Comparison of ENCODE assay signal across 14 cellular contexts in genomic region chr2:165815742-165816141, GRCh38. TPM values are rescaled to one million over a fixed set of nuclear protein-coding genes. Genes with fewer than 3 reads are reported as not detected.
A peak's percentile ranks its signal among the peaks of the same experiment; 100 is the strongest.
DNase-seq lines count a peak whose midpoint lies in the region; ATAC-seq and TF ChIP-seq lines count a peak whose summit lies in the region.
"Had no signal": no experiment of that assay in that cellular context is flagged by ENCODE, and none has a peak within 500 bp of the region (broad histone marks: within the 10 kb centered on the region; RNA-seq: fewer than 3 reads in every experiment).

No MANE protein-coding gene starts in this region.

- no peaks in the 10 kb centered on the region for H3K4me1 Mint-ChIP-seq in CD4-positive, alpha-beta memory T cell
- H3K4me1 Mint-ChIP-seq: activated naive CD4-positive, alpha-beta T cell treated with anti-CD3 and anti-CD28 coated beads, Interleukin-2, amount 50 U/mL, for 24 hours had no signal

- H3K27ac Mint-ChIP-seq in CD4-positive, alpha-beta memory T cell = no peak overlapping the region
- H3K27ac Mint-ChIP-seq: activated naive CD4-positive, alpha-beta T cell treated with anti-CD3 and anti-CD28 coated beads, Interleukin-2, amount 50 U/mL, for 24 hours; CD4-positive, alpha-beta T cell had no signal

- H3K4me1 ChIP-seq in CD4-positive, alpha-beta memory T cell (ENCODE audit: insufficient read depth, low read length) = no peaks in the 10 kb centered on the region
- H3K4me1 ChIP-seq: gastrocnemius medialis had no signal

- peaks cover 0 to 2% (median 0%) of the 10 kb centered on the region in 8 donors for H3K9me3 Mint-ChIP-seq in CD4-positive, alpha-beta memory T cell
- H3K9me3 Mint-ChIP-seq: activated naive CD4-positive, alpha-beta T cell treated with anti-CD3 and anti-CD28 coated beads, Interleukin-2, amount 50 U/mL, for 24 hours; CD4-positive, alpha-beta T cell had no signal

- no peak for TF ChIP-seq POLR2A in erythroblast (IDR thresholded peaks at IDR 0.05; ENCODE audit: low read length)

- intact Hi-C loops in CD4-positive, alpha-beta memory T cell (cut with micrococcal nuclease) = no loop called here

- H3K27me3 Mint-ChIP-seq in CD4-positive, alpha-beta memory T cell = no peaks in the 10 kb centered on the region
- H3K27me3 Mint-ChIP-seq: activated naive CD4-positive, alpha-beta T cell treated with anti-CD3 and anti-CD28 coated beads, Interleukin-2, amount 50 U/mL, for 24 hours; CD4-positive, alpha-beta T cell had no signal

- no peak for TF ChIP-seq CTCF in WERI-Rb-1 (IDR thresholded peaks at IDR 0.05; ENCODE audit: low read depth, low read length)

- H3K36me3 Mint-ChIP-seq in CD4-positive, alpha-beta memory T cell = peaks cover 0 to 6% of the 10 kb centered on the region in 2 donors

- no peaks in the 10 kb centered on the region for H3K36me3 ChIP-seq in WERI-Rb-1
- H3K36me3 ChIP-seq in CD4-positive, alpha-beta memory T cell (ENCODE audit: insufficient read depth, low read length) = no peaks in the 10 kb centered on the region
- H3K36me3 ChIP-seq: gastrocnemius medialis had no signal

- peak; percentile 65 for ATAC-seq in GM18858 (IDR thresholded peaks at IDR 0.05; ENCODE audit: unreplicated experiment)
- peak; percentile 63 for ATAC-seq in GM21528 (IDR thresholded peaks at IDR 0.05; ENCODE audit: low FRiP score, unreplicated experiment)
- ATAC-seq in HG03159 (IDR thresholded peaks at IDR 0.05; ENCODE audit: unreplicated experiment) = peak; percentile 78
- ATAC-seq: gastrocnemius medialis, left ventricle myocardium superior had no signal

- POLR2A ChIA-PET in CD4-positive, alpha-beta memory T cell (lab: Charles Lee; ENCODE audit: partially characterized antibody) = no interaction called here

- H3K4me3 Mint-ChIP-seq in CD4-positive, alpha-beta memory T cell = no peak overlapping the region
- H3K4me3 Mint-ChIP-seq: activated naive CD4-positive, alpha-beta T cell treated with anti-CD3 and anti-CD28 coated beads, Interleukin-2, amount 50 U/mL, for 24 hours; CD4-positive, alpha-beta T cell had no signal

- CTCF ChIA-PET in CD4-positive, alpha-beta memory T cell (lab: Charles Lee; ENCODE audit: partially characterized antibody) = no interaction called here

- no peaks in the 10 kb centered on the region for H3K9me3 ChIP-seq in WERI-Rb-1 (ENCODE audit: severe bottlenecking)
- H3K9me3 ChIP-seq in CD4-positive, alpha-beta memory T cell (ENCODE audit: control insufficient read depth in 1 of 2, low read length in 2 of 2) = no peaks in the 10 kb centered on the region
- H3K9me3 ChIP-seq: gastrocnemius medialis had no signal

- DNase-seq in OCI-M1 (lab: John Stamatoyannopoulos, UW) (peak; percentile 13), WERI-Rb-1 (no peak), GDM1 (lab: John Stamatoyannopoulos, UW) (no peak), erythroblast (lab: John Stamatoyannopoulos, UW) (no peak)
- DNase-seq in CD4-positive, alpha-beta memory T cell = no peak
- DNase-seq: activated CD4-positive, alpha-beta T cell treated with anti-CD3 and anti-CD28 coated beads, Interleukin-2, amount 50 U/mL, for 1 hour; CD4-positive, alpha-beta T cell; gastrocnemius medialis; left ventricle myocardium superior; NCI-H1436 treated with DMSO at 0.1 percent for 48 hours had no signal

- H3K27ac ChIP-seq in WERI-Rb-1 = no peak overlapping the region
- H3K27ac ChIP-seq in CD4-positive, alpha-beta memory T cell (ENCODE audit: low read depth, low read length) = no peak overlapping the region
- H3K27ac ChIP-seq: gastrocnemius medialis had no signal

- H3K27me3 ChIP-seq in WERI-Rb-1 (ENCODE audit: insufficient read depth, low read depth, severe bottlenecking) = no peaks in the 10 kb centered on the region
- H3K27me3 ChIP-seq in CD4-positive, alpha-beta memory T cell (ENCODE audit: insufficient read depth, low read length) = no peaks in the 10 kb centered on the region
- H3K27me3 ChIP-seq: gastrocnemius medialis had no signal

- no peak overlapping the region for H3K4me3 ChIP-seq in WERI-Rb-1 (ENCODE audit: low read depth, low read length)
- no peak overlapping the region for H3K4me3 ChIP-seq in CD4-positive, alpha-beta memory T cell (ENCODE audit: low read length in 2 of 2)
- H3K4me3 ChIP-seq: gastrocnemius medialis had no signal

RNA-seq across cellular contexts. Expression of gene GALNT3, which starts 21.7 kb away (rescaled TPM):
- 1 to 10 TPM; 2.7 to 3.0 TPM for total RNA-seq in CD4-positive, alpha-beta memory T cell
- polyA plus RNA-seq in CD4-positive, alpha-beta memory T cell = under 1 TPM; 0.77 to 0.94 TPM
